In the genomic region with DNA sequence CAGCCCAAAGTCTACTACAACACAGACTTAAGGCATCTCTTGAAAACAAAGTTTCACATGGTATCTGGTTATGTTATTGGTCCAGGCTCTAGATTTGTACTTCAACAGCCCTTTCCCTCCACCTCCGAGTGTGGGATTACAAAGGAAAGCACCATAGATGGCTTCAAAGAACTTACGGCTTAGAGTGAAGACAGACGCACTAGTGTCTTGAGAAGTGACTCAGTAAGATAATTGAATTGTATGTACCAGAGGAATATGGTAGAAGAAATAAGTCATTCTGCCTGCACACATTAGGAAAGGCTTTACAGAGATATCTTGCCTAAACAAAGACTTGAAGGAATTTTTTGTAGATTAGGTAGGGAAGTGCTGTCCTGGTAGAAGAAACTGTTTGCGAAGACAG, we compare ENCODE assay signal across 29 cellular contexts.
"Had no signal": no experiment of that assay in that cellular context is flagged by ENCODE, and none has a peak within 500 bp of the region (broad histone marks: within the 10 kb centered on the region; RNA-seq: fewer than 3 reads in every experiment).

No MANE protein-coding gene starts in this region.

- H3K9me3 ChIP-seq: Peyer's patch had no signal

- H3K27me3 ChIP-seq: brain microvascular endothelial cell, Peyer's patch had no signal

- ATAC-seq: activated CD8-positive, alpha-beta memory T cell treated with anti-CD3 and anti-CD28 coated beads, Interleukin-2, amount 10 ng/mL, durations not matched to agents 7 days and 5 days; activated naive CD8-positive, alpha-beta T cell treated with anti-CD3 and anti-CD28 coated beads, Interleukin-2, amount 50 U/mL, for 24 hours; PC-3; Right ventricle myocardium inferior had no signal

- DNase-seq: activated CD4-positive, alpha-beta memory T cell treated with anti-CD3 and anti-CD28 coated beads, Interleukin-2, amount 10 ng/mL, durations not matched to agents 7 days and 5 days; activated CD4-positive, alpha-beta T cell treated with anti-CD3 and anti-CD28 coated beads for 1 hour; activated CD4-positive, alpha-beta T cell treated with anti-CD3 and anti-CD28 coated beads for 48 hours; activated CD4-positive, CD25-positive, alpha-beta regulatory T cell; activated CD8-positive, alpha-beta memory T cell treated with anti-CD3 and anti-CD28 coated beads for 24 hours; activated CD8-positive, alpha-beta memory T cell treated with anti-CD3 and anti-CD28 coated beads, Interleukin-2, amount 10 ng/mL, durations not matched to agents 7 days and 5 days; activated CD8-positive, alpha-beta memory T cell treated with anti-CD3 and anti-CD28 coated beads, Interleukin-2, amount 50 U/mL, for 48 hours; activated effector memory CD4-positive, alpha-beta T cell treated with Interleukin-2 at 50 U/mL for 16 hours; activated naive CD4-positive, alpha-beta T cell treated with anti-CD3 and anti-CD28 coated beads, Interleukin-2, amount 10 ng/mL, durations not matched to agents 7 days and 5 days; activated naive CD8-positive, alpha-beta T cell treated with anti-CD3 and anti-CD28 coated beads, Interleukin-2, amount 50 U/mL, for 24 hours; activated T-cell treated with anti-CD3 and anti-CD28 coated beads, Interleukin-2, amount 50 U/mL, for 48 hours; amniotic stem cell; aorta; brain microvascular endothelial cell; Karpas-422; KBM-7; NCI-H1105; NCI-H1436; NCI-H1694; NCI-H2029; NCI-H345; NCI-H524 treated with DMSO at 0.1 percent for 48 hours; PC-3; Peyer's patch; RPMI8226; SIG-M5; T1000; WERI-Rb-1 had no signal

- H3K4me3 ChIP-seq: Peyer's patch had no signal

- H3K36me3 ChIP-seq: brain microvascular endothelial cell, Peyer's patch, WERI-Rb-1 had no signal

- H3K27ac ChIP-seq: brain microvascular endothelial cell had no signal
